ENCODE assay signal across 1 cellular context in genomic region chr12:66590276-66590675, GRCh38.
TF ChIP-seq lines count a peak whose summit lies in the region.

No MANE protein-coding gene starts in this region.

TF ChIP-seq in GM23338, 12 proteins besides CTCF, POLR2A, EP300 and RAD21 (continued from another document):
- TF ChIP-seq ZNF462 (CRISPR knock-in tag; IDR thresholded peaks at IDR 0.05) (no peak), ETS1 (IDR thresholded peaks at IDR 0.05) (no peak), REST (IDR thresholded peaks at IDR 0.05; ENCODE audit: unreplicated experiment) (no peak), ZNF114 (CRISPR knock-in tag; IDR thresholded peaks at IDR 0.05) (no peak), JUNB (IDR thresholded peaks at IDR 0.05; ENCODE audit: unreplicated experiment) (no peak), CREB1 (CRISPR knock-in tag; IDR thresholded peaks at IDR 0.05; ENCODE audit: low read depth) (no peak), EZH2phosphoT487 (IDR thresholded peaks at IDR 0.05; ENCODE audit: unreplicated experiment) (no peak), STAT1 (IDR thresholded peaks at IDR 0.05; ENCODE audit: unreplicated experiment) (no peak), POLR2AphosphoS5 (IDR thresholded peaks at IDR 0.05; ENCODE audit: low read depth) (no peak), NANOG (IDR thresholded peaks at IDR 0.05; ENCODE audit: borderline replicate concordance) (no peak), EZH2 (IDR thresholded peaks at IDR 0.05; ENCODE audit: low read depth, unreplicated experiment) (no peak)
